In genomic region chr9:34603610-34604231, GRCh38 we compare ENCODE assay signal across 9 cellular contexts. TPM values are rescaled to one million over a fixed set of nuclear protein-coding genes. Genes with fewer than 3 reads are reported as not detected.
DNase-seq lines count a peak whose midpoint lies in the region; ATAC-seq lines count a peak whose summit lies in the region.
"Had no signal": no experiment of that assay in that cellular context is flagged by ENCODE, and none has a peak within 500 bp of the region (broad histone marks: within the 10 kb centered on the region; RNA-seq: fewer than 3 reads in every experiment).

No MANE protein-coding gene starts in this region.

- peak; percentile 50 to 78 (median 76) for DNase-seq in NCI-H1417 (lab: John Stamatoyannopoulos, UW)
- DNase-seq in NCI-H1417 treated with DMSO at 0.1 percent for 48 hours (lab: John Stamatoyannopoulos, UW) = no peak
- peak; percentile 33 for DNase-seq in NCI-H774 (lab: John Stamatoyannopoulos, UW)
- DNase-seq in activated CD4-positive, alpha-beta memory T cell treated with anti-CD3 and anti-CD28 coated beads, Interleukin-2, amount 10 ng/mL, durations not matched to agents 7 days and 5 days = peak; percentile 82
- DNase-seq in effector CD8-positive, alpha-beta T cell (lab: John Stamatoyannopoulos, UW) = peak; percentile 75
- peak; percentile 77 to 84 for DNase-seq in memory B cell (ENCODE audit: low spot score in 2 of 2)
- peak; percentile 67 to 68 for DNase-seq in stimulated activated CD8-positive, alpha-beta memory T cell treated with anti-CD3 and anti-CD28 coated beads, Interleukin-2, amount 100 ng/mL, for 1 hour (ENCODE audit: low read depth in 2 of 2)

- H3K36me3 Mint-ChIP-seq in activated CD4-positive, alpha-beta memory T cell treated with anti-CD3 and anti-CD28 coated beads, Interleukin-2, amount 10 ng/mL, durations not matched to agents 7 days and 5 days (ENCODE audit: low read depth) = no peaks in the 10 kb centered on the region
- H3K36me3 Mint-ChIP-seq in memory B cell = no peaks in the 10 kb centered on the region

- no peak overlapping the region for H3K27ac Mint-ChIP-seq in activated CD4-positive, alpha-beta memory T cell treated with anti-CD3 and anti-CD28 coated beads, Interleukin-2, amount 10 ng/mL, durations not matched to agents 7 days and 5 days
- H3K27ac Mint-ChIP-seq in memory B cell = no peak overlapping the region
- H3K27ac Mint-ChIP-seq: stimulated activated naive CD8-positive, alpha-beta T cell treated with anti-CD3 and anti-CD28 coated beads, Interleukin-15, Interleukin-2, amounts not matched to agents 100 ng/mL and 50 ng/mL, for 24 hours had no signal

- peak; percentile 61 for ATAC-seq in HG03442 (IDR thresholded peaks at IDR 0.05; ENCODE audit: unreplicated experiment)
- peak; percentile 97 for ATAC-seq in memory B cell (ENCODE audit: low read depth)

- CTCF ChIA-PET in activated CD4-positive, alpha-beta memory T cell treated with anti-CD3 and anti-CD28 coated beads, Interleukin-2, amount 10 ng/mL, durations not matched to agents 7 days and 5 days (lab: Charles Lee) = interaction anchor here (0.6 to 4.0 kb wide), 26 partner anchors 9 to 248 kb away, joined by 3 to 29 read pairs (median 4); partner anchors contain the start of genes DCTN3, GALT, RPP25L and SIGMAR1

- POLR2A ChIA-PET in activated CD4-positive, alpha-beta memory T cell treated with anti-CD3 and anti-CD28 coated beads, Interleukin-2, amount 10 ng/mL, durations not matched to agents 7 days and 5 days (lab: Charles Lee) = interaction anchor here (1.0 kb wide), 1 partner anchor 17 kb away, joined by 3 read pairs; no protein-coding TSS in a partner anchor

- H3K27me3 Mint-ChIP-seq in activated CD4-positive, alpha-beta memory T cell treated with anti-CD3 and anti-CD28 coated beads, Interleukin-2, amount 10 ng/mL, durations not matched to agents 7 days and 5 days = peaks cover 22% of the 10 kb centered on the region
- peaks cover 4% of the 10 kb centered on the region for H3K27me3 Mint-ChIP-seq in memory B cell
- H3K27me3 Mint-ChIP-seq: stimulated activated naive CD8-positive, alpha-beta T cell treated with anti-CD3 and anti-CD28 coated beads, Interleukin-15, Interleukin-2, amounts not matched to agents 100 ng/mL and 50 ng/mL, for 24 hours had no signal

- no peaks in the 10 kb centered on the region for H3K9me3 Mint-ChIP-seq in activated CD4-positive, alpha-beta memory T cell treated with anti-CD3 and anti-CD28 coated beads, Interleukin-2, amount 10 ng/mL, durations not matched to agents 7 days and 5 days
- no peaks in the 10 kb centered on the region for H3K9me3 Mint-ChIP-seq in memory B cell
- H3K9me3 Mint-ChIP-seq: stimulated activated naive CD8-positive, alpha-beta T cell treated with anti-CD3 and anti-CD28 coated beads, Interleukin-15, Interleukin-2, amounts not matched to agents 100 ng/mL and 50 ng/mL, for 24 hours had no signal

- H3K4me3 Mint-ChIP-seq in activated CD4-positive, alpha-beta memory T cell treated with anti-CD3 and anti-CD28 coated beads, Interleukin-2, amount 10 ng/mL, durations not matched to agents 7 days and 5 days = no peak overlapping the region
- no peak overlapping the region for H3K4me3 Mint-ChIP-seq in memory B cell
- H3K4me3 Mint-ChIP-seq: stimulated activated naive CD8-positive, alpha-beta T cell treated with anti-CD3 and anti-CD28 coated beads, Interleukin-15, Interleukin-2, amounts not matched to agents 100 ng/mL and 50 ng/mL, for 24 hours had no signal

- no peaks in the 10 kb centered on the region for H3K4me1 Mint-ChIP-seq in activated CD4-positive, alpha-beta memory T cell treated with anti-CD3 and anti-CD28 coated beads, Interleukin-2, amount 10 ng/mL, durations not matched to agents 7 days and 5 days
- H3K4me1 Mint-ChIP-seq in memory B cell = peaks cover 3% of the 10 kb centered on the region

RNA-seq across cellular contexts. Expression of gene RPP25L, which starts 8.2 kb away (rescaled TPM):
- 10 to 100 TPM; 32.4 to 32.6 TPM for total RNA-seq in activated CD4-positive, alpha-beta memory T cell treated with anti-CD3 and anti-CD28 coated beads, Interleukin-2, amount 10 ng/mL, durations not matched to agents 7 days and 5 days

RNA-seq across cellular contexts. Expression of gene CNTFR, which starts 14.2 kb away (rescaled TPM):
- total RNA-seq in activated CD4-positive, alpha-beta memory T cell treated with anti-CD3 and anti-CD28 coated beads, Interleukin-2, amount 10 ng/mL, durations not matched to agents 7 days and 5 days = not detected

RNA-seq across cellular contexts. Expression of gene DCTN3, which starts 16.6 kb away (rescaled TPM):
- total RNA-seq in activated CD4-positive, alpha-beta memory T cell treated with anti-CD3 and anti-CD28 coated beads, Interleukin-2, amount 10 ng/mL, durations not matched to agents 7 days and 5 days = 100 to 1,000 TPM; 143 to 144 TPM

RNA-seq across cellular contexts. Expression of gene ARID3C, which starts 25.1 kb away (rescaled TPM):
- under 1 TPM; 0.15 to 0.18 TPM for total RNA-seq in activated CD4-positive, alpha-beta memory T cell treated with anti-CD3 and anti-CD28 coated beads, Interleukin-2, amount 10 ng/mL, durations not matched to agents 7 days and 5 days

RNA-seq across cellular contexts. Expression of gene SIGMAR1, which starts 33.9 kb away (rescaled TPM):
- 10 to 100 TPM; 53.3 to 55.5 TPM for total RNA-seq in activated CD4-positive, alpha-beta memory T cell treated with anti-CD3 and anti-CD28 coated beads, Interleukin-2, amount 10 ng/mL, durations not matched to agents 7 days and 5 days
